ENCODE assay signal across 1 cellular context in the genomic region with DNA sequence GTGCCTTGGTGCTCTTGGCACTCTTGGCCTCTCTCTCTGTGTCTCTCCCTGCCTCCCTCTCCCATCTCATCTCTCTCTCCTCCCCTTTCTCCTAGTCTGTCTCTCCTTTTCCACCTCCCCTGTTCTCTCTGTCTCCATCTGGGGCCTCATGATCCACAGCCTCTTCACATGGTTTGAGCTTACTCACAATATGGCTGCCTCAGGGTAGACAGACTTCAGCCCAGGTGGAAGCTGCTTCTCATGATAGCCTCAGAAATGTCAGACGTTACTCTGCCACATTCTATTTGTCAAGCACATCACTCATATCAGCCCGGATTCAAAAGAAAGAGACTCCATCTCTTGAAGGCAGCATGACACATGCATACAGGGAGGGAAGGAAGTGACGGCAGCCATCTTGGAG.
TF ChIP-seq lines count a peak whose summit lies in the region.

No MANE protein-coding gene starts in this region.

TF ChIP-seq in endothelial cell of umbilical vein, 7 proteins besides CTCF, POLR2A, EP300 and RAD21:
- TF ChIP-seq EZH2 (IDR thresholded peaks at IDR 0.05; ENCODE audit: borderline replicate concordance, low read depth, low read length, severe bottlenecking) (no peak), FOS (IDR thresholded peaks at IDR 0.05; ENCODE audit: borderline replicate concordance, insufficient read depth, low read length) (no peak), MYC (IDR thresholded peaks at IDR 0.05; ENCODE audit: low read depth, low read length) (no peak), GATA2 (IDR thresholded peaks at IDR 0.05; ENCODE audit: insufficient read depth, insufficient read length, low read depth, low read length) (no peak)
- TF ChIP-seq, protein P1, sequence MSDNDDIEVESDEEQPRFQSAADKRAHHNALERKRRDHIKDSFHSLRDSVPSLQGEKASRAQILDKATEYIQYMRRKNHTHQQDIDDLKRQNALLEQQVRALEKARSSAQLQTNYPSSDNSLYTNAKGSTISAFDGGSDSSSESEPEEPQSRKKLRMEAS (IDR thresholded peaks at IDR 0.05; ENCODE audit: insufficient read depth, insufficient read length), result no peak
